In genomic region chr2:96245609-96246390, GRCh38 we compare ENCODE assay signal across 9 cellular contexts. TPM values are rescaled to one million over a fixed set of nuclear protein-coding genes. Genes with fewer than 3 reads are reported as not detected.
DNase-seq lines count a peak whose midpoint lies in the region; ATAC-seq, FAIRE-seq and TF ChIP-seq lines count a peak whose summit lies in the region.
"Had no signal": no experiment of that assay in that cellular context is flagged by ENCODE, and none has a peak within 500 bp of the region (broad histone marks: within the 10 kb centered on the region; RNA-seq: fewer than 3 reads in every experiment).

No MANE protein-coding gene starts in this region.

- no peaks in the 10 kb centered on the region for H3K27me3 ChIP-seq in bronchial epithelial cell (ENCODE audit: control insufficient read depth, insufficient read depth, low read length)

- POLR2A ChIA-PET in naive thymus-derived CD8-positive, alpha-beta T cell (lab: Charles Lee), result interaction anchor here (0.8 to 1.9 kb wide), 4 partner anchors 11 to 37 kb away, joined by 3 to 16 read pairs (median 6); partner anchors contain the start of gene STARD7

- H3K27ac Mint-ChIP-seq in naive thymus-derived CD8-positive, alpha-beta T cell, result peak overlapping the region; percentile 63 to 95 (median 83)

- no peak for FAIRE-seq in bronchial epithelial cell (lab: Jason Lieb, UNC)

- no peaks in the 10 kb centered on the region for H3K9me3 Mint-ChIP-seq in naive thymus-derived CD8-positive, alpha-beta T cell

- TF ChIP-seq CTCF in bronchial epithelial cell (IDR thresholded peaks at IDR 0.05; ENCODE audit: insufficient read depth, low read length, severe bottlenecking), result no peak

- H3K4me1 Mint-ChIP-seq in naive thymus-derived CD8-positive, alpha-beta T cell, result peaks cover 31 to 58% (median 58%) of the 10 kb centered on the region in 4 donors

- H3K4me3 Mint-ChIP-seq in naive thymus-derived CD8-positive, alpha-beta T cell, result peak overlapping the region in 6 of 10 donors; percentile 18 to 79 (median 42)

- H3K27me3 Mint-ChIP-seq in naive thymus-derived CD8-positive, alpha-beta T cell, result no peaks in the 10 kb centered on the region

- no peak overlapping the region for H3K4me3 ChIP-seq in bronchial epithelial cell (ENCODE audit: low read depth, low read length)

- no peak for ATAC-seq in naive thymus-derived CD8-positive, alpha-beta T cell
- ATAC-seq in GM21576 (IDR thresholded peaks at IDR 0.05; ENCODE audit: unreplicated experiment) (no peak), GM21723 (IDR thresholded peaks at IDR 0.05; ENCODE audit: unreplicated experiment) (no peak), HG03135 (IDR thresholded peaks at IDR 0.05; ENCODE audit: unreplicated experiment) (no peak)
- ATAC-seq: PC-3 had no signal

- no peaks in the 10 kb centered on the region for H3K36me3 ChIP-seq in bronchial epithelial cell (ENCODE audit: control insufficient read depth, insufficient read depth, low read length)

- DNase-seq in EL (peak; percentile 51), NOMO-1 treated with DMSO at 0.1 percent for 48 hours (lab: John Stamatoyannopoulos, UW; ENCODE audit: unreplicated experiment) (peak; percentile 81), bronchial epithelial cell (ENCODE audit: low read depth) (peak; percentile 40), GM19238 (ENCODE audit: insufficient read length, low spot score) (no peak)
- no peak for DNase-seq in naive thymus-derived CD8-positive, alpha-beta T cell
- DNase-seq: PC-3 had no signal

- H3K36me3 Mint-ChIP-seq in naive thymus-derived CD8-positive, alpha-beta T cell, result peaks cover 0 to 14% (median 0%) of the 10 kb centered on the region in 3 donors

RNA-seq across cellular contexts. Expression of gene TMEM127, which starts 20.0 kb away (rescaled TPM):
- total RNA-seq in bronchial epithelial cell, result 12.1 and 17.3 TPM in 2 replicates
- total RNA-seq in naive thymus-derived CD8-positive, alpha-beta T cell, result 10 to 100 TPM; 32.2 to 39.5 TPM
- polyA plus RNA-seq in naive thymus-derived CD8-positive, alpha-beta T cell, result 10 to 100 TPM; 22.1 to 35.7 (median 22.3) TPM

RNA-seq across cellular contexts. Expression of gene CIAO1, which starts 20.2 kb away (rescaled TPM):
- 58.0 and 94.0 TPM in 2 replicates for total RNA-seq in bronchial epithelial cell
- total RNA-seq in naive thymus-derived CD8-positive, alpha-beta T cell, result 10 to 100 TPM; 86.3 to 88.6 TPM
- polyA plus RNA-seq in naive thymus-derived CD8-positive, alpha-beta T cell, result 100 to 1,000 TPM in 1 of 3 donors, 10 to 100 TPM in 2; 85.5 to 106 (median 95.2) TPM

RNA-seq across cellular contexts. Expression of gene STARD7, which starts 37.2 kb away (rescaled TPM):
- 73.2 and 93.7 TPM in 2 replicates for total RNA-seq in bronchial epithelial cell
- total RNA-seq in naive thymus-derived CD8-positive, alpha-beta T cell, result 10 to 100 TPM; 87.5 to 99.3 TPM
- 100 to 1,000 TPM; 114 to 143 (median 137) TPM for polyA plus RNA-seq in naive thymus-derived CD8-positive, alpha-beta T cell

RNA-seq across cellular contexts. Expression of gene SNRNP200, which starts 59.5 kb away (rescaled TPM):
- total RNA-seq in bronchial epithelial cell, result 32.6 and 35.8 TPM in 2 replicates
- 100 to 1,000 TPM; 237 to 246 TPM for total RNA-seq in naive thymus-derived CD8-positive, alpha-beta T cell
- polyA plus RNA-seq in naive thymus-derived CD8-positive, alpha-beta T cell, result 100 to 1,000 TPM in 1 of 3 donors, 10 to 100 TPM in 2; 61.8 to 111 (median 90.3) TPM

Comparison
In these comparisons a context has a peak if more than half of its experiments do, and no peak if none do; other contexts are left out.
1. DNase-seq: peak in EL (single experiment), NOMO-1 treated with DMSO at 0.1 percent for 48 hours (single experiment) and bronchial epithelial cell (single experiment); none in naive thymus-derived CD8-positive, alpha-beta T cell (0 of 10) and GM19238 (single experiment).